ENCODE assay signal across 1 cellular context in the genomic region with DNA sequence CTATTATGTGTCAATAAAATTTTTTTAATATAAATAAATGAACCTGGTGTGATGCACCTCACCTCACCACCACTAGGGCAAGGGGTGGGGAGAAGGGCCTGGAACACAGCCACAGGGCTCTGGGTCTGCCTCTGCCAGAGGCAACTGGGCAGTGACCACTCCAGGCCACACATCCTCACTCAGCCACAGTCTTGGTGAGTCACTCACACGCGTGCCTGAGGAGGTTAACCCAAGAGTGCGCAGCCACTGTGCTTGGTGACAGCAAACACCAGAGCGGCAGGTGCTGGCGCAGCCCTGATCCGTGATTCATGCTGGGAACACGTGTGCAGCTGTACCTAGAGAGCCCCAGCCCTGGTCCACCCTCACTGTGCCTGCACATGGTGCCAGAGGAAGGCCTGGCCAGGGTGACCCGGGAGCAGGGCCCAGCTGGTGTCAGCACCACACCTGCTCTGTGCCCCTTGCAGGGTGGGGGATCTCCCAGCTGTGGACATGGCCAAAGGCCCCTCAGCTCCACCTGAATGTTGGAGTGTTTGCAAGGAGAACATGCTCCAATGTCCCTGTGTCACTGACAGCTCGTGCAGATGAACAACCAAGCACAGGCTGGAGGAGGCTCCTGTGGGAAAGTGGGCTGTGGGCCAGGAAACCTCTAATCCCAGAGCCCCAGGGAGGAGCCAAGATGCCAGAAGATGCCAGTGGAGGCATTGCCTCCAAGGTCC.
TF ChIP-seq lines count a peak whose summit lies in the region.

No MANE protein-coding gene starts in this region.

TF ChIP-seq in K562, 482 proteins besides CTCF, POLR2A, EP300 and RAD21 (continued from another document):
- TF ChIP-seq POLR3A (IDR thresholded peaks at IDR 0.05; ENCODE audit: borderline replicate concordance, extremely low read depth, insufficient read depth, insufficient read length) (no peak), BHLHE40 (IDR thresholded peaks at IDR 0.05; ENCODE audit: low read length) (peak; percentile 44; the same call in 1 of the 2 replicates), NELFE (IDR thresholded peaks at IDR 0.05; ENCODE audit: insufficient read depth, insufficient read length) (no peak), ZNF174 (CRISPR knock-in tag; IDR thresholded peaks at IDR 0.05) (no peak)
- TF ChIP-seq, protein P1, sequence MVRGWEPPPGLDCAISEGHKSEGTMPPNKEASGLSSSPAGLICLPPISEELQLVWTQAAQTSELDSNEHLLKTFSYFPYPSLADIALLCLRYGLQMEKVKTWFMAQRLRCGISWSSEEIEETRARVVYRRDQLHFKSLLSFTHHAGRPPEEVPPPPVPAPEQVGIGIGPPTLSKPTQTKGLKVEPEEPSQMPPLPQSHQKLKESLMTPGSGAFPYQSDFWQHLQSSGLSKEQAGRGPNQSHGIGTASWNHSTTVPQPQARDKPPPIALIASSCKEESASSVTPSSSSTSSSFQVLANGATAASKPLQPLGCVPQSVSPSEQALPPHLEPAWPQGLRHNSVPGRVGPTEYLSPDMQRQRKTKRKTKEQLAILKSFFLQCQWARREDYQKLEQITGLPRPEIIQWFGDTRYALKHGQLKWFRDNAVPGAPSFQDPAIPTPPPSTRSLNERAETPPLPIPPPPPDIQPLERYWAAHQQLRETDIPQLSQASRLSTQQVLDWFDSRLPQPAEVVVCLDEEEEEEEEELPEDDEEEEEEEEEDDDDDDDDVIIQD (CRISPR knock-in tag; IDR thresholded peaks at IDR 0.05) = no peak
- TF ChIP-seq, protein P2, sequence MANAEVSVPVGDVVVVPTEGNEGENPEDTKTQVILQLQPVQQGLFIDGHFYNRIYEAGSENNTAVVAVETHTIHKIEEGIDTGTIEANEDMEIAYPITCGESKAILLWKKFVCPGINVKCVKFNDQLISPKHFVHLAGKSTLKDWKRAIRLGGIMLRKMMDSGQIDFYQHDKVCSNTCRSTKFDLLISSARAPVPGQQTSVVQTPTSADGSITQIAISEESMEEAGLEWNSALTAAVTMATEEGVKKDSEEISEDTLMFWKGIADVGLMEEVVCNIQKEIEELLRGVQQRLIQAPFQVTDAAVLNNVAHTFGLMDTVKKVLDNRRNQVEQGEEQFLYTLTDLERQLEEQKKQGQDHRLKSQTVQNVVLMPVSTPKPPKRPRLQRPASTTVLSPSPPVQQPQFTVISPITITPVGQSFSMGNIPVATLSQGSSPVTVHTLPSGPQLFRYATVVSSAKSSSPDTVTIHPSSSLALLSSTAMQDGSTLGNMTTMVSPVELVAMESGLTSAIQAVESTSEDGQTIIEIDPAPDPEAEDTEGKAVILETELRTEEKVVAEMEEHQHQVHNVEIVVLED (CRISPR knock-in tag; IDR thresholded peaks at IDR 0.05) = no peak
- TF ChIP-seq, protein P3, sequence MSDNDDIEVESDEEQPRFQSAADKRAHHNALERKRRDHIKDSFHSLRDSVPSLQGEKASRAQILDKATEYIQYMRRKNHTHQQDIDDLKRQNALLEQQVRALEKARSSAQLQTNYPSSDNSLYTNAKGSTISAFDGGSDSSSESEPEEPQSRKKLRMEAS (CRISPR knock-in tag; IDR thresholded peaks at IDR 0.05) = 0 out of 2 replicates have a peak, but pooled peaks have one; percentile 28
